Comparison of ENCODE assay signal across 1 cellular context in the genomic region with DNA sequence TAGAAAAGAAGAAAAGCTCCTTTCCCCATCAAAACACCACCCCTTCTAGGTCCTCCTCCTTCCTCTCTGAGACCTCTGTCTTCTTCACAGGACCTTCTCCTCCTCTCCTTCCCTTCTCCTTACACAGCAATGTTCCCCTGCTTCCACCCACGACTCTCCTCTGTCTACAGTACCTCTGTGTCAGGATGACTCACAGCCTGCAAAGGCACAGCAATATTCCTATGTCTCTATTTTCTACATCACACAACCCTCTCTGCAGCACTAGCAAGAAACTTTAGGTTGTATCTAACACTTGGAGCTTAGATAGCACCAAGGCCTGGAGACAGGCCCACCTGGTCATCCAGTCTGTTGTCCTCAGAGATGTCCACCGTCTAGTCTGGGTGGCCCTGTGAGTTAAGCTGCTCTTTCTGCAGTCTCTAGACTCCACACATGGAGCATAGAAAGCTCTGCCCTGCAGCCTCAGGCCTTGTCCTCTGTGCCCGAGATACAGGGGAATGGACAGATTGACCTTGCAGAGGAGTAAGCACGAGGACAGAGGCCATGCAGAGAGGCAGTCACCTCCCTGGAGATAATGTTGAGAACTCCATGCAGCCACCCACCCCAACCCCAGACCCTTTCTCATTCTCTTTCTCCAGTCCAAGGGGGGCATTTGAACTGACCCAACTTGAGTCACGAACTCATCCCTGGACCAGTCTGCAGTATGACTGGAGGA.
TF ChIP-seq lines count a peak whose summit lies in the region.

No MANE protein-coding gene starts in this region.

TF ChIP-seq in IMR-90, 13 proteins besides CTCF, POLR2A, EP300 and RAD21 (continued from another document):
- TF ChIP-seq MAFK (IDR thresholded peaks at IDR 0.05; ENCODE audit: low read depth, low read length), result peak; percentile 18; the same call in 1 of the 2 replicates
- peak; percentile 81 for TF ChIP-seq FOS (IDR thresholded peaks at IDR 0.05; ENCODE audit: low read depth, low read length)
- TF ChIP-seq SMC3 (IDR thresholded peaks at IDR 0.05; ENCODE audit: low read depth, low read length), result no peak
- no peak for TF ChIP-seq BHLHE40 (IDR thresholded peaks at IDR 0.05; ENCODE audit: low read depth, low read length)
- no peak for TF ChIP-seq MXI1 (IDR thresholded peaks at IDR 0.05; ENCODE audit: borderline replicate concordance, low read depth, low read length)
- TF ChIP-seq NFE2L2 (IDR thresholded peaks at IDR 0.05; ENCODE audit: low read depth, low read length), result peak; percentile 20; the same call in 1 of the 2 replicates
- TF ChIP-seq, protein P1, sequence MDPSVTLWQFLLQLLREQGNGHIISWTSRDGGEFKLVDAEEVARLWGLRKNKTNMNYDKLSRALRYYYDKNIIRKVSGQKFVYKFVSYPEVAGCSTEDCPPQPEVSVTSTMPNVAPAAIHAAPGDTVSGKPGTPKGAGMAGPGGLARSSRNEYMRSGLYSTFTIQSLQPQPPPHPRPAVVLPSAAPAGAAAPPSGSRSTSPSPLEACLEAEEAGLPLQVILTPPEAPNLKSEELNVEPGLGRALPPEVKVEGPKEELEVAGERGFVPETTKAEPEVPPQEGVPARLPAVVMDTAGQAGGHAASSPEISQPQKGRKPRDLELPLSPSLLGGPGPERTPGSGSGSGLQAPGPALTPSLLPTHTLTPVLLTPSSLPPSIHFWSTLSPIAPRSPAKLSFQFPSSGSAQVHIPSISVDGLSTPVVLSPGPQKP (IDR thresholded peaks at IDR 0.05; ENCODE audit: borderline replicate concordance, low read depth, low read length), result no peak
- TF ChIP-seq CEBPB (IDR thresholded peaks at IDR 0.05; ENCODE audit: low read depth, low read length), result peak; percentile 15; the same call in 1 of the 2 replicates
